8 cellular contexts compared by ENCODE assay signal in the genomic region with DNA sequence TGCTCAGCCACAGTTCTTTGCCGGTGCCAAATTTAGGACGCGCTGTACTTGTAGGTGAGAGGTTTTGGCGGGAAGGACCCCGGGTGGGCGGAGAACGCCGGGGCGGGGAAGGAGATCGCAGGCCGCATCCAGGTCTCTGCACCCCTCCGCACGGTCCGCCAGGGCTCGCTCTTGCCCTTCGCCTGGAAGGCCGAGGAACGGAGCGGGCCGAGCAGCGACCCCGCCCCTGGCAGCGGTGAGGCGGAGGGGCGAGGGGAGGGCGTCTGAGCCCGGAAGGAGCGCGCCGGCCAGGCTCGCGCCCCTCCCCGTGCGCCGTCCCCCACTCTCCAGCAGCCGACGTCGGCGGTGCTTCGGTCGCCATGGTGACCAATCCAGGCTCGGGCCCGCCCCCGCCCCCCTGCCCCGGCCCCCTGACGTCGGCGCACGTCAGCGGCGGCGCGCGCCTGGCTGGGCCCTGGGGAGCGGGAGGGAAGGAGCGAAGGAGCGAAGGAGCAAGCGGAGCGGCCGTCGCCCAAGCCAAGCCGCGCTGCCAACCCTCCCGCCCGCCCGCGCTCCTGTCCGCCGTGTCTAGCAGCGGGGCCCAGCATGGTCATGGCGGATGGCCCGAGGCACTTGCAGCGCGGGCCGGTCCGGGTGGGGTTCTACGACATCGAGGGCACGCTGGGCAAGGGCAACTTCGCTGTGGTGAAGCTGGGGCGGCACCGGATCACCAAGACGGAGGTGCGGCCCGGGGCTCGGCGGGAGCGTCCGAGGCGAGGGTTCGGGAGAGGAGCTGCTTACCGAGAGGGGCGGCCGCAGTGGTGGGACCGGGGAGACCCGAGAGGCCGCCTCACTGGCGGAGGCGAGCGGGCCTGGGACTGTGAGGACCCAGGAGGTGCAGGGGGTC. TPM values are rescaled to one million over a fixed set of nuclear protein-coding genes. Genes with fewer than 3 reads are reported as not detected.
DNase-seq lines count a peak whose midpoint lies in the region; ATAC-seq and TF ChIP-seq lines count a peak whose summit lies in the region.

A gene (plus strand): TSS at position 471 of the 886 bp plus-strand sequence. CDS start 115 bp downstream, at position 586.

- H3K9me3 ChIP-seq in parathyroid adenoma (ENCODE audit: control insufficient read depth, low read length) (no peaks in the 10 kb centered on the region), tibial artery (no peaks in the 10 kb centered on the region)

- H3K4me1 ChIP-seq in parathyroid adenoma = peaks cover 3% of the 10 kb centered on the region
- peaks cover 0 to 20% (median 11%) of the 10 kb centered on the region in 4 donors for H3K4me1 ChIP-seq in tibial artery

- intact Hi-C loops in Right ventricle myocardium superior (cut with DNase I) (loop anchor here (5.0 kb wide), 2 partner anchors 175 to 240 kb away; no protein-coding TSS in a partner anchor), tibial artery (cut with DNase I; ENCODE audit: low total_unique reads) (loop anchor here (2.0 to 5.0 kb wide), 3 partner anchors 35 to 240 kb away; no protein-coding TSS in a partner anchor)

- H3K27ac ChIP-seq in parathyroid adenoma (peak within 1 kb of the TSS; percentile 94), tibial artery (peak within 1 kb of the TSS; percentile 98 to 99)

- H3K4me2 ChIP-seq in parathyroid adenoma (ENCODE audit: low read length) = peak within 1 kb of the TSS; percentile 68

- H3K4me3 ChIP-seq in GM12865 (ENCODE audit: low read depth, low read length) = peak within 1 kb of the TSS; percentile 73
- H3K4me3 ChIP-seq in parathyroid adenoma (ENCODE audit: low read depth, low read length) = peak within 1 kb of the TSS; percentile 75
- H3K4me3 ChIP-seq in tibial artery = peak within 1 kb of the TSS; percentile 83 to 93

- peaks cover 3% of the 10 kb centered on the region for H3K79me2 ChIP-seq in parathyroid adenoma

- TF ChIP-seq CTCF in GM12865 (IDR thresholded peaks at IDR 0.05; ENCODE audit: insufficient read depth, low read depth, low read length, missing control alignments) (peak; percentile 98), parathyroid adenoma (IDR thresholded peaks at IDR 0.05) (peak; percentile 78), tibial artery (IDR thresholded peaks at IDR 0.05) (peak; percentile 95 to 97)

- peak within 1 kb of the TSS; percentile 94 for H2AFZ ChIP-seq in parathyroid adenoma

- peak; percentile 97 for DNase-seq in GM12865 (ENCODE audit: low read depth)
- DNase-seq in NCI-H1092 (lab: John Stamatoyannopoulos, UW) = peak; percentile 98
- peak; percentile 88 for DNase-seq in SKM-1 treated with dmso at 0.1 percent for 144 hours (lab: John Stamatoyannopoulos, UW; ENCODE audit: unreplicated experiment)
- peak; percentile 72 for DNase-seq in activated naive CD8-positive, alpha-beta T cell treated with anti-CD3 and anti-CD28 coated beads, Interleukin-2, amount 50 U/mL, for 16 hours (ENCODE audit: low read depth, low spot score)
- DNase-seq in Right ventricle myocardium superior = peak; percentile 96
- peak; percentile 90 to 97 for DNase-seq in tibial artery

- peak; percentile 90 for ATAC-seq in HG02623 (IDR thresholded peaks at IDR 0.05; ENCODE audit: unreplicated experiment)
- peak; percentile 95 for ATAC-seq in Right ventricle myocardium superior (ENCODE audit: poor library complexity)

- H3K27me3 ChIP-seq in parathyroid adenoma (ENCODE audit: control insufficient read depth, insufficient read depth, low read length) (no peaks in the 10 kb centered on the region), tibial artery (no peaks in the 10 kb centered on the region)

- H3K9ac ChIP-seq in parathyroid adenoma = peak within 1 kb of the TSS; percentile 95

- H3K36me3 ChIP-seq in parathyroid adenoma (ENCODE audit: control insufficient read depth, insufficient read depth, low read length) (no peaks in the 10 kb centered on the region), tibial artery (no peaks in the 10 kb centered on the region)

RNA-seq across cellular contexts. Expression of the gene that starts here (rescaled TPM):
- total RNA-seq in Right ventricle myocardium superior = 15.1 TPM

Comparison
In these comparisons a context has a peak if more than half of its experiments do, and no peak if none do; other contexts are left out.
1. Peak in every context shown above with its lines: DNase-seq, ATAC-seq, H3K4me3 ChIP-seq and H3K27ac ChIP-seq.